Comparison of ENCODE assay signal across 15 cellular contexts in genomic region chr20:4633379-4633778, GRCh38. TPM values are rescaled to one million over a fixed set of nuclear protein-coding genes. Genes with fewer than 3 reads are reported as not detected.
DNase-seq lines count a peak whose midpoint lies in the region; TF ChIP-seq lines count a peak whose summit lies in the region.
"Had no signal": no experiment of that assay in that cellular context is flagged by ENCODE, and none has a peak within 500 bp of the region (broad histone marks: within the 10 kb centered on the region; RNA-seq: fewer than 3 reads in every experiment).

No MANE protein-coding gene starts in this region.

- no peak for TF ChIP-seq POLR2A in erythroblast (IDR thresholded peaks at IDR 0.05; ENCODE audit: low read length)

- H3K9me2 ChIP-seq in PC-9 (ENCODE audit: insufficient read depth), result no peaks in the 10 kb centered on the region

- POLR2A ChIA-PET in A673 (lab: Charles Lee; ENCODE audit: low non-redundant PET) (no interaction called here), PC-9 (lab: Charles Lee; ENCODE audit: unreplicated experiment) (interaction anchor here (0.6 kb wide), 3 partner anchors 22 to 432 kb away, joined by 4 to 6 read pairs (median 5); no protein-coding TSS in a partner anchor)

- peak overlapping the region; percentile 70 for H3K9ac ChIP-seq in mesenchymal stem cell (ENCODE audit: low read length)

- TF ChIP-seq CTCF in A673 (conservative IDR thresholded peaks at IDR 0.05; ENCODE audit: low read depth, low read length) (no peak), PC-9 (conservative IDR thresholded peaks at IDR 0.05) (no peak), brain microvascular endothelial cell (IDR thresholded peaks at IDR 0.05; ENCODE audit: low read depth, low read length, missing control alignments) (no peak)

- H2BK5ac ChIP-seq in mesenchymal stem cell (ENCODE audit: low read depth, low read length, poor library complexity, severe bottlenecking), result peak overlapping the region; percentile 75

- no peak overlapping the region for H2BK12ac ChIP-seq in mesenchymal stem cell (ENCODE audit: low read length in 2 of 2)

- H3K36me3 ChIP-seq in A673 (ENCODE audit: insufficient read depth, low read length, poor library complexity, severe bottlenecking), result no peaks in the 10 kb centered on the region
- no peaks in the 10 kb centered on the region for H3K36me3 ChIP-seq in PC-9 (ENCODE audit: low read depth)
- no peaks in the 10 kb centered on the region for H3K36me3 ChIP-seq in brain microvascular endothelial cell (replicated peaks)
- H3K36me3 ChIP-seq in mesenchymal stem cell (ENCODE audit: control insufficient read depth in 1 of 2, insufficient read depth in 2 of 2, low read depth in 1 of 2, low read length in 2 of 2), result no peaks in the 10 kb centered on the region

- intact Hi-C loops in A673 (cut with micrococcal nuclease; ENCODE audit: unreplicated experiment), result no loop called here
- intact Hi-C loops in PC-9 (cut with micrococcal nuclease; ENCODE audit: unreplicated experiment), result loop anchor here (5.0 kb wide), 1 partner anchor 44 kb away; no protein-coding TSS in a partner anchor

- no peaks in the 10 kb centered on the region for H3K79me1 ChIP-seq in mesenchymal stem cell (replicated peaks; ENCODE audit: low read length, poor library complexity, severe bottlenecking)

- WGBS in mesenchymal stem cell, result 40% methylated on average over 3 of the region's 3 CpGs

- DNase-seq in A673 (ENCODE audit: low spot score) (peak; percentile 49), PC-9 (no peak), brain microvascular endothelial cell (no peak), mesenchymal stem cell (no peak), HUDEP-2 (lab: John Stamatoyannopoulos, UW; ENCODE audit: unreplicated experiment in 76 of 76) (no peak), NCI-H146 (lab: John Stamatoyannopoulos, UW) (no peak), erythroblast (lab: John Stamatoyannopoulos, UW) (no peak)
- no peak for DNase-seq in effector CD4-positive, alpha-beta T cell
- DNase-seq: 8988T, Caco-2, NCI-H1436, NCI-H2081 treated with DMSO at 0.1 percent for 48 hours, NCI-H345, NCI-H69, Right ventricle myocardium superior had no signal

- in situ Hi-C loops in brain microvascular endothelial cell (cut with HindIII; ENCODE audit: low pct_ligation_motif_present, low sequenced_read_pairs), result no loop called here

- H3K18ac ChIP-seq in mesenchymal stem cell (ENCODE audit: low read depth in 1 of 2, low read length in 2 of 2), result no peak overlapping the region

- H4K20me1 ChIP-seq in PC-9 (ENCODE audit: insufficient read depth), result no peaks in the 10 kb centered on the region

- H3K9me3 ChIP-seq in A673 (ENCODE audit: low read depth, low read length, poor library complexity, severe bottlenecking) (no peaks in the 10 kb centered on the region), PC-9 (ENCODE audit: insufficient read depth, low read depth) (no peaks in the 10 kb centered on the region), mesenchymal stem cell (ENCODE audit: control insufficient read depth, low read length) (no peaks in the 10 kb centered on the region)
- H3K9me3 ChIP-seq: Caco-2 had no signal

- H3K27me3 ChIP-seq in A673 (replicated peaks; ENCODE audit: insufficient read depth, low read depth, low read length, poor library complexity) (no peaks in the 10 kb centered on the region), PC-9 (ENCODE audit: insufficient read depth, low read depth) (no peaks in the 10 kb centered on the region), brain microvascular endothelial cell (replicated peaks) (no peaks in the 10 kb centered on the region), mesenchymal stem cell (ENCODE audit: control insufficient read depth in 1 of 2, insufficient read depth in 1 of 2, low read length in 2 of 2) (no peaks in the 10 kb centered on the region)

- H4K91ac ChIP-seq in mesenchymal stem cell (ENCODE audit: low read length), result no peak overlapping the region

- CTCF ChIA-PET in A673 (lab: Charles Lee) (no interaction called here), PC-9 (lab: Charles Lee) (no interaction called here)

- H2AFZ ChIP-seq in PC-9 (no peak overlapping the region), mesenchymal stem cell (ENCODE audit: low read depth, low read length) (no peak overlapping the region)

- H2BK120ac ChIP-seq in mesenchymal stem cell (ENCODE audit: low read depth, low read length), result no peak overlapping the region

- no peak overlapping the region for H3K4me3 ChIP-seq in A673 (ENCODE audit: low read depth, low read length, poor library complexity, severe bottlenecking)
- H3K4me3 ChIP-seq in PC-9, result no peak overlapping the region
- H3K4me3 ChIP-seq in brain microvascular endothelial cell (ENCODE audit: low read depth, low read length), result no peak overlapping the region
- H3K4me3 ChIP-seq in mesenchymal stem cell (ENCODE audit: insufficient read depth in 1 of 2, low read depth in 1 of 2, low read length in 2 of 2), result no peak overlapping the region

- no peak overlapping the region for H2AK5ac ChIP-seq in mesenchymal stem cell (ENCODE audit: low read length, severe bottlenecking)

- H3F3A ChIP-seq in PC-9 (ENCODE audit: insufficient read depth, low read depth), result peaks cover 15% of the 10 kb centered on the region

- H3K4me2 ChIP-seq in PC-9 (peak overlapping the region; percentile 54), mesenchymal stem cell (ENCODE audit: low read length, poor library complexity, severe bottlenecking) (peak overlapping the region; percentile 44)

- H2BK15ac ChIP-seq in mesenchymal stem cell (ENCODE audit: low read depth, poor library complexity, severe bottlenecking), result no peak overlapping the region

- no TSS peak for BruUV-seq in A673 (replicated peaks; lab: Mats Ljungman, UMichigan)
- BruUV-seq in PC-9 (replicated peaks; lab: Mats Ljungman, UMichigan), result no TSS peak

- H3K4me1 ChIP-seq in A673 (ENCODE audit: insufficient read depth, low read length, poor library complexity, severe bottlenecking), result peaks cover 5% of the 10 kb centered on the region
- H3K4me1 ChIP-seq in PC-9 (replicated peaks; ENCODE audit: insufficient read depth), result peaks cover 23% of the 10 kb centered on the region
- peaks cover 11% of the 10 kb centered on the region for H3K4me1 ChIP-seq in mesenchymal stem cell (ENCODE audit: control insufficient read depth, insufficient read depth, low read depth, low read length)
- H3K4me1 ChIP-seq: Caco-2 had no signal

- H3K4ac ChIP-seq in mesenchymal stem cell (ENCODE audit: low read depth in 1 of 2, low read length in 2 of 2), result no peak overlapping the region

- H3K79me2 ChIP-seq in PC-9 (ENCODE audit: low read depth), result no peaks in the 10 kb centered on the region

- H3K14ac ChIP-seq in mesenchymal stem cell (ENCODE audit: low read length in 2 of 2), result no peak overlapping the region

- H3K27ac ChIP-seq in A673 (ENCODE audit: low read depth, low read length, poor library complexity, severe bottlenecking) (no peak overlapping the region), PC-9 (peak overlapping the region; percentile 71), brain microvascular endothelial cell (peak overlapping the region; percentile 40), mesenchymal stem cell (ENCODE audit: low read length, poor library complexity, severe bottlenecking) (peak overlapping the region; percentile 94)

- H3K23ac ChIP-seq in mesenchymal stem cell (ENCODE audit: low read length in 2 of 2), result no peak overlapping the region

- H4K8ac ChIP-seq in mesenchymal stem cell (ENCODE audit: low read length), result no peak overlapping the region

RNA-seq across cellular contexts. Expression of gene PRNP, which starts 52.9 kb away (rescaled TPM):
- 86.9 and 117 TPM in 2 replicates for total RNA-seq in A673 (2021)
- total RNA-seq in PC-9 (2021), result 101 and 147 TPM in 2 replicates
- polyA plus RNA-seq in mesenchymal stem cell (2013, experiment 1 of 2), result 154 TPM
- polyA plus RNA-seq in mesenchymal stem cell (2013, experiment 2 of 2), result 155 TPM
